ENCODE assay signal across 1 cellular context in genomic region chr18:78596794-78597193, GRCh38.
TF ChIP-seq lines count a peak whose summit lies in the region.

No MANE protein-coding gene starts in this region.

TF ChIP-seq in GM23338, 12 proteins besides CTCF, POLR2A, EP300 and RAD21:
- TF ChIP-seq, protein P1, sequence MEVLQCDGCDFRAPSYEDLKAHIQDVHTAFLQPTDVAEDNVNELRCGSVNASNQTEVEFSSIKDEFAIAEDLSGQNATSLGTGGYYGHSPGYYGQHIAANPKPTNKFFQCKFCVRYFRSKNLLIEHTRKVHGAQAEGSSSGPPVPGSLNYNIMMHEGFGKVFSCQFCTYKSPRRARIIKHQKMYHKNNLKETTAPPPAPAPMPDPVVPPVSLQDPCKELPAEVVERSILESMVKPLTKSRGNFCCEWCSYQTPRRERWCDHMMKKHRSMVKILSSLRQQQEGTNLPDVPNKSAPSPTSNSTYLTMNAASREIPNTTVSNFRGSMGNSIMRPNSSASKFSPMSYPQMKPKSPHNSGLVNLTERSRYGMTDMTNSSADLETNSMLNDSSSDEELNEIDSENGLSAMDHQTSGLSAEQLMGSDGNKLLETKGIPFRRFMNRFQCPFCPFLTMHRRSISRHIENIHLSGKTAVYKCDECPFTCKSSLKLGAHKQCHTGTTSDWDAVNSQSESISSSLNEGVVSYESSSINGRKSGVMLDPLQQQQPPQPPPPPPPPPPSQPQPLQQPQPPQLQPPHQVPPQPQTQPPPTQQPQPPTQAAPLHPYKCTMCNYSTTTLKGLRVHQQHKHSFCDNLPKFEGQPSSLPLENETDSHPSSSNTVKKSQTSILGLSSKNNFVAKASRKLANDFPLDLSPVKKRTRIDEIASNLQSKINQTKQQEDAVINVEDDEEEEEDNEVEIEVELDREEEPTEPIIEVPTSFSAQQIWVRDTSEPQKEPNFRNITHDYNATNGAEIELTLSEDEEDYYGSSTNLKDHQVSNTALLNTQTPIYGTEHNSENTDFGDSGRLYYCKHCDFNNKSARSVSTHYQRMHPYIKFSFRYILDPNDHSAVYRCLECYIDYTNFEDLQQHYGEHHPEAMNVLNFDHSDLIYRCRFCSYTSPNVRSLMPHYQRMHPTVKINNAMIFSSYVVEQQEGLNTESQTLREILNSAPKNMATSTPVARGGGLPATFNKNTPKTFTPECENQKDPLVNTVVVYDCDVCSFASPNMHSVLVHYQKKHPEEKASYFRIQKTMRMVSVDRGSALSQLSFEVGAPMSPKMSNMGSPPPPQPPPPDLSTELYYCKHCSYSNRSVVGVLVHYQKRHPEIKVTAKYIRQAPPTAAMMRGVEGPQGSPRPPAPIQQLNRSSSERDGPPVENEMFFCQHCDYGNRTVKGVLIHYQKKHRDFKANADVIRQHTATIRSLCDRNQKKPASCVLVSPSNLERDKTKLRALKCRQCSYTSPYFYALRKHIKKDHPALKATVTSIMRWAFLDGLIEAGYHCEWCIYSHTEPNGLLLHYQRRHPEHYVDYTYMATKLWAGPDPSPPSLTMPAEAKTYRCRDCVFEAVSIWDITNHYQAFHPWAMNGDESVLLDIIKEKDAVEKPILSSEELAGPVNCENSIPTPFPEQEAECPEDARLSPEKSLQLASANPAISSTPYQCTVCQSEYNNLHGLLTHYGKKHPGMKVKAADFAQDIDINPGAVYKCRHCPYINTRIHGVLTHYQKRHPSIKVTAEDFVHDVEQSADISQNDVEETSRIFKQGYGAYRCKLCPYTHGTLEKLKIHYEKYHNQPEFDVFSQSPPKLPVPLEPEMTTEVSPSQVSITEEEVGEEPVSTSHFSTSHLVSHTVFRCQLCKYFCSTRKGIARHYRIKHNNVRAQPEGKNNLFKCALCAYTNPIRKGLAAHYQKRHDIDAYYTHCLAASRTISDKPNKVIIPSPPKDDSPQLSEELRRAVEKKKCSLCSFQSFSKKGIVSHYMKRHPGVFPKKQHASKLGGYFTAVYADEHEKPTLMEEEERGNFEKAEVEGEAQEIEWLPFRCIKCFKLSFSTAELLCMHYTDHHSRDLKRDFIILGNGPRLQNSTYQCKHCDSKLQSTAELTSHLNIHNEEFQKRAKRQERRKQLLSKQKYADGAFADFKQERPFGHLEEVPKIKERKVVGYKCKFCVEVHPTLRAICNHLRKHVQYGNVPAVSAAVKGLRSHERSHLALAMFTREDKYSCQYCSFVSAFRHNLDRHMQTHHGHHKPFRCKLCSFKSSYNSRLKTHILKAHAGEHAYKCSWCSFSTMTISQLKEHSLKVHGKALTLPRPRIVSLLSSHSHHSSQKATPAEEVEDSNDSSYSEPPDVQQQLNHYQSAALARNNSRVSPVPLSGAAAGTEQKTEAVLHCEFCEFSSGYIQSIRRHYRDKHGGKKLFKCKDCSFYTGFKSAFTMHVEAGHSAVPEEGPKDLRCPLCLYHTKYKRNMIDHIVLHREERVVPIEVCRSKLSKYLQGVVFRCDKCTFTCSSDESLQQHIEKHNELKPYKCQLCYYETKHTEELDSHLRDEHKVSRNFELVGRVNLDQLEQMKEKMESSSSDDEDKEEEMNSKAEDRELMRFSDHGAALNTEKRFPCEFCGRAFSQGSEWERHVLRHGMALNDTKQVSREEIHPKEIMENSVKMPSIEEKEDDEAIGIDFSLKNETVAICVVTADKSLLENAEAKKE (CRISPR knock-in tag; IDR thresholded peaks at IDR 0.05): no peak
- TF ChIP-seq, protein P2, sequence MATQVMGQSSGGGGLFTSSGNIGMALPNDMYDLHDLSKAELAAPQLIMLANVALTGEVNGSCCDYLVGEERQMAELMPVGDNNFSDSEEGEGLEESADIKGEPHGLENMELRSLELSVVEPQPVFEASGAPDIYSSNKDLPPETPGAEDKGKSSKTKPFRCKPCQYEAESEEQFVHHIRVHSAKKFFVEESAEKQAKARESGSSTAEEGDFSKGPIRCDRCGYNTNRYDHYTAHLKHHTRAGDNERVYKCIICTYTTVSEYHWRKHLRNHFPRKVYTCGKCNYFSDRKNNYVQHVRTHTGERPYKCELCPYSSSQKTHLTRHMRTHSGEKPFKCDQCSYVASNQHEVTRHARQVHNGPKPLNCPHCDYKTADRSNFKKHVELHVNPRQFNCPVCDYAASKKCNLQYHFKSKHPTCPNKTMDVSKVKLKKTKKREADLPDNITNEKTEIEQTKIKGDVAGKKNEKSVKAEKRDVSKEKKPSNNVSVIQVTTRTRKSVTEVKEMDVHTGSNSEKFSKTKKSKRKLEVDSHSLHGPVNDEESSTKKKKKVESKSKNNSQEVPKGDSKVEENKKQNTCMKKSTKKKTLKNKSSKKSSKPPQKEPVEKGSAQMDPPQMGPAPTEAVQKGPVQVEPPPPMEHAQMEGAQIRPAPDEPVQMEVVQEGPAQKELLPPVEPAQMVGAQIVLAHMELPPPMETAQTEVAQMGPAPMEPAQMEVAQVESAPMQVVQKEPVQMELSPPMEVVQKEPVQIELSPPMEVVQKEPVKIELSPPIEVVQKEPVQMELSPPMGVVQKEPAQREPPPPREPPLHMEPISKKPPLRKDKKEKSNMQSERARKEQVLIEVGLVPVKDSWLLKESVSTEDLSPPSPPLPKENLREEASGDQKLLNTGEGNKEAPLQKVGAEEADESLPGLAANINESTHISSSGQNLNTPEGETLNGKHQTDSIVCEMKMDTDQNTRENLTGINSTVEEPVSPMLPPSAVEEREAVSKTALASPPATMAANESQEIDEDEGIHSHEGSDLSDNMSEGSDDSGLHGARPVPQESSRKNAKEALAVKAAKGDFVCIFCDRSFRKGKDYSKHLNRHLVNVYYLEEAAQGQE (IDR thresholded peaks at IDR 0.05; ENCODE audit: unreplicated experiment): no peak
- no peak for TF ChIP-seq ZNF114 (CRISPR knock-in tag; IDR thresholded peaks at IDR 0.05)
- TF ChIP-seq STAT1 (IDR thresholded peaks at IDR 0.05; ENCODE audit: unreplicated experiment): no peak
- TF ChIP-seq CREB1 (CRISPR knock-in tag; IDR thresholded peaks at IDR 0.05; ENCODE audit: low read depth): no peak
- no peak for TF ChIP-seq EZH2phosphoT487 (IDR thresholded peaks at IDR 0.05; ENCODE audit: unreplicated experiment)
- TF ChIP-seq POLR2AphosphoS5 (IDR thresholded peaks at IDR 0.05; ENCODE audit: low read depth): no peak
- no peak for TF ChIP-seq JUNB (IDR thresholded peaks at IDR 0.05; ENCODE audit: unreplicated experiment)
- TF ChIP-seq, protein P3, sequence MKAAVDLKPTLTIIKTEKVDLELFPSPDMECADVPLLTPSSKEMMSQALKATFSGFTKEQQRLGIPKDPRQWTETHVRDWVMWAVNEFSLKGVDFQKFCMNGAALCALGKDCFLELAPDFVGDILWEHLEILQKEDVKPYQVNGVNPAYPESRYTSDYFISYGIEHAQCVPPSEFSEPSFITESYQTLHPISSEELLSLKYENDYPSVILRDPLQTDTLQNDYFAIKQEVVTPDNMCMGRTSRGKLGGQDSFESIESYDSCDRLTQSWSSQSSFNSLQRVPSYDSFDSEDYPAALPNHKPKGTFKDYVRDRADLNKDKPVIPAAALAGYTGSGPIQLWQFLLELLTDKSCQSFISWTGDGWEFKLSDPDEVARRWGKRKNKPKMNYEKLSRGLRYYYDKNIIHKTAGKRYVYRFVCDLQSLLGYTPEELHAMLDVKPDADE (IDR thresholded peaks at IDR 0.05): no peak
